In the genomic region with DNA sequence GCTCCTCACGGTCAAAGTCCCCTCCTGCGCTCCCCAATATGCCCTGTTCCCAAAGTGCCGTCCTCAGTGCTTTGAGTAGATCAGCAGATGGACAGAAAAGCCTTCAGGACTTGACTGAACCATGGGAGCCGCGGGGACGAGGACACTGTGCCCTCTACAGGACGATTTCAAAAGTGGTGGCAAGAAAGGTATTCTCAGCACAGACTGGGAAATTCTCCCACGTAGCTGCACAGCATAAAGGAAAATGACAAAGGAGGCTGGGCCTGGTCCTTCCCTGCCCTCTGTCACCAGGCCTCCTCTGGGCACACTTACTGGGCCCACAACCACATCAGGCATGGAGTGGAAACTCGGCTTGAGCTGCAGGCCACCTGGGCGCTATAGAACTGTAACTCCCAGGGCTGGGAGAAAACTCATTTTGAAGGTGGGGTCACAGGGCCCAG, we compare ENCODE assay signal across 8 cellular contexts. TPM values are rescaled to one million over a fixed set of nuclear protein-coding genes. Genes with fewer than 3 reads are reported as not detected.
A peak's percentile ranks its signal among the peaks of the same experiment; 100 is the strongest.
DNase-seq lines count a peak whose midpoint lies in the region; ATAC-seq lines count a peak whose summit lies in the region.

No MANE protein-coding gene starts in this region.

- DNase-seq in ACHN (peak; percentile 59), NCI-H510A treated with DMSO at 0.1 percent for 48 hours (lab: John Stamatoyannopoulos, UW) (peak; percentile 79), midbrain (lab: John Stamatoyannopoulos, UW) (peak; percentile 51)
- peak; percentile 74 for DNase-seq in activated CD4-positive, alpha-beta memory T cell treated with anti-CD3 and anti-CD28 coated beads for 36 hours
- DNase-seq in effector memory CD8-positive, alpha-beta T cell: peak; percentile 48 to 57 (median 54)

- in situ Hi-C loops in ACHN (cut with HindIII; ENCODE audit: low pct_ligation_motif_present, low pct_unique_long_range_greater_than_20kb, low sequenced_read_pairs): no loop called here

- no peaks in the 10 kb centered on the region for H3K9me3 Mint-ChIP-seq in activated CD4-positive, alpha-beta memory T cell treated with anti-CD3 and anti-CD28 coated beads for 36 hours
- H3K9me3 Mint-ChIP-seq in effector memory CD8-positive, alpha-beta T cell: no peaks in the 10 kb centered on the region
- no peaks in the 10 kb centered on the region for H3K9me3 Mint-ChIP-seq in stimulated activated memory B cell treated with anti-CD40 and anti-IgM and Interleukin-4, amounts not matched to agents 10 μg/mL and 1 μg/mL and 100 μg/mL, for 72 hours

- peaks cover 2% of the 10 kb centered on the region for H3K4me1 Mint-ChIP-seq in activated CD4-positive, alpha-beta memory T cell treated with anti-CD3 and anti-CD28 coated beads for 36 hours (ENCODE audit: low read depth)
- H3K4me1 Mint-ChIP-seq in effector memory CD8-positive, alpha-beta T cell (ENCODE audit: low read depth in 2 of 2): peaks cover 0 to 4% of the 10 kb centered on the region in 2 donors
- no peaks in the 10 kb centered on the region for H3K4me1 Mint-ChIP-seq in stimulated activated memory B cell treated with anti-CD40 and anti-IgM and Interleukin-4, amounts not matched to agents 10 μg/mL and 1 μg/mL and 100 μg/mL, for 72 hours

- POLR2A ChIA-PET in activated CD4-positive, alpha-beta memory T cell treated with anti-CD3 and anti-CD28 coated beads for 36 hours (lab: Charles Lee): no interaction called here

- no peaks in the 10 kb centered on the region for H3K36me3 Mint-ChIP-seq in activated CD4-positive, alpha-beta memory T cell treated with anti-CD3 and anti-CD28 coated beads for 36 hours
- H3K36me3 Mint-ChIP-seq in effector memory CD8-positive, alpha-beta T cell (ENCODE audit: insufficient read depth): no peaks in the 10 kb centered on the region
- no peaks in the 10 kb centered on the region for H3K36me3 Mint-ChIP-seq in stimulated activated memory B cell treated with anti-CD40 and anti-IgM and Interleukin-4, amounts not matched to agents 10 μg/mL and 1 μg/mL and 100 μg/mL, for 72 hours

- no peak overlapping the region for H3K4me3 Mint-ChIP-seq in activated CD4-positive, alpha-beta memory T cell treated with anti-CD3 and anti-CD28 coated beads for 36 hours
- H3K4me3 Mint-ChIP-seq in effector memory CD8-positive, alpha-beta T cell: no peak overlapping the region
- H3K4me3 Mint-ChIP-seq in stimulated activated memory B cell treated with anti-CD40 and anti-IgM and Interleukin-4, amounts not matched to agents 10 μg/mL and 1 μg/mL and 100 μg/mL, for 72 hours: no peak overlapping the region

- CTCF ChIA-PET in activated CD4-positive, alpha-beta memory T cell treated with anti-CD3 and anti-CD28 coated beads for 36 hours (lab: Charles Lee): interaction anchor here (0.6 to 5.8 kb wide), 39 partner anchors 9 to 287 kb away, joined by 3 to 271 read pairs (median 4); no protein-coding TSS in a partner anchor

- H3K27ac Mint-ChIP-seq in activated CD4-positive, alpha-beta memory T cell treated with anti-CD3 and anti-CD28 coated beads for 36 hours: no peak overlapping the region
- H3K27ac Mint-ChIP-seq in effector memory CD8-positive, alpha-beta T cell: peak overlapping the region in 1 of 2 donors; percentile 13
- H3K27ac Mint-ChIP-seq in stimulated activated memory B cell treated with anti-CD40 and anti-IgM and Interleukin-4, amounts not matched to agents 10 μg/mL and 1 μg/mL and 100 μg/mL, for 72 hours: no peak overlapping the region

- intact Hi-C loops in activated CD4-positive, alpha-beta memory T cell treated with anti-CD3 and anti-CD28 coated beads for 36 hours (cut with micrococcal nuclease): loop anchor here (1.0 kb wide), 1 partner anchor 97 kb away; no protein-coding TSS in a partner anchor

- no peaks in the 10 kb centered on the region for H3K27me3 Mint-ChIP-seq in activated CD4-positive, alpha-beta memory T cell treated with anti-CD3 and anti-CD28 coated beads for 36 hours
- no peaks in the 10 kb centered on the region for H3K27me3 Mint-ChIP-seq in effector memory CD8-positive, alpha-beta T cell
- H3K27me3 Mint-ChIP-seq in stimulated activated memory B cell treated with anti-CD40 and anti-IgM and Interleukin-4, amounts not matched to agents 10 μg/mL and 1 μg/mL and 100 μg/mL, for 72 hours: no peaks in the 10 kb centered on the region

- peak; percentile 84 for ATAC-seq in GM18502 (IDR thresholded peaks at IDR 0.05; ENCODE audit: poor library complexity, unreplicated experiment)
- ATAC-seq in HG02938 (IDR thresholded peaks at IDR 0.05; ENCODE audit: unreplicated experiment): peak; percentile 75
- peak; percentile 85 for ATAC-seq in effector memory CD8-positive, alpha-beta T cell (replicated peaks)
- peak; percentile 75 for ATAC-seq in stimulated activated memory B cell treated with anti-CD40 and anti-IgM and Interleukin-4, amounts not matched to agents 10 μg/mL and 1 μg/mL and 100 μg/mL, for 72 hours

RNA-seq across cellular contexts. Expression of a gene that starts 16.7 kb away (rescaled TPM):
- 10 to 100 TPM; 22.3 to 22.4 TPM for total RNA-seq in activated CD4-positive, alpha-beta memory T cell treated with anti-CD3 and anti-CD28 coated beads for 36 hours

Comparison
In these comparisons a context has a peak if more than half of its experiments do, and no peak if none do; other contexts are left out.
1. Peak in every context shown above with its lines: DNase-seq and ATAC-seq.